ENCODE assay signal across 7 cellular contexts in genomic region chr9:127578952-127579853, GRCh38. TPM values are rescaled to one million over a fixed set of nuclear protein-coding genes. Genes with fewer than 3 reads are reported as not detected.
DNase-seq lines count a peak whose midpoint lies in the region; ATAC-seq and TF ChIP-seq lines count a peak whose summit lies in the region.

No MANE protein-coding gene starts in this region.

- H3K27ac ChIP-seq in GM23338 (ENCODE audit: low read depth), result peak overlapping the region; percentile 69; the same call in 1 of the 2 replicates
- peak overlapping the region; percentile 88 for H3K27ac ChIP-seq in cingulate gyrus (ENCODE audit: low read depth, low read length)
- H3K27ac ChIP-seq in left lung, result peak overlapping the region; percentile 86 to 93

- H4K20me1 ChIP-seq in GM23338 (replicated peaks; ENCODE audit: insufficient read depth), result no peaks in the 10 kb centered on the region

- ATAC-seq in GM23338, result peak; percentile 84
- ATAC-seq in left lung, result peak; percentile 90

- H3K27ac Mint-ChIP-seq in GM23338, result peak overlapping the region; percentile 76; the same call in 1 of the 2 replicates

- H3K4me3 Mint-ChIP-seq in GM23338, result no peak overlapping the region

- no peaks in the 10 kb centered on the region for H3K79me2 ChIP-seq in GM23338 (replicated peaks; ENCODE audit: insufficient read depth)

- no peaks in the 10 kb centered on the region for H3K9me3 Mint-ChIP-seq in GM23338

- no peaks in the 10 kb centered on the region for H3K36me3 ChIP-seq in GM23338 (ENCODE audit: insufficient read depth)
- H3K36me3 ChIP-seq in left lung, result no peaks in the 10 kb centered on the region

- no peaks in the 10 kb centered on the region for H3K9me3 ChIP-seq in left lung

- H3K9me2 ChIP-seq in GM23338 (ENCODE audit: insufficient read depth), result no peaks in the 10 kb centered on the region

- H2AFZ ChIP-seq in GM23338, result peak overlapping the region; percentile 93

- no peaks in the 10 kb centered on the region for H3K27me3 ChIP-seq in GM23338 (ENCODE audit: insufficient read depth)
- H3K27me3 ChIP-seq in left lung, result no peaks in the 10 kb centered on the region

- H3K4me2 ChIP-seq in GM23338, result peak overlapping the region; percentile 60

- H3K4me1 ChIP-seq in GM23338 (ENCODE audit: insufficient read depth) (peaks cover 12% of the 10 kb centered on the region), left lung (peaks cover 27 to 83% of the 10 kb centered on the region in 2 donors)

- DNase-seq in GM23338 (ENCODE audit: low spot score), result peak; percentile 62
- peak; percentile 93 for DNase-seq in NCI-H345 (lab: John Stamatoyannopoulos, UW)
- peak; percentile 64 for DNase-seq in activated CD4-positive, alpha-beta T cell treated with anti-CD3 and anti-CD28 coated beads, Interleukin-2, amount 50 U/mL, for 1 hour
- DNase-seq in left lung, result peak; percentile 94 to 95
- DNase-seq in stimulated activated CD4-positive, alpha-beta T cell treated with anti-CD3 and anti-CD28 coated beads, Interleukin-1b, Interleukin-23, amount 100 ng/mL, for 24 hours (ENCODE audit: low read depth in 4 of 4, low spot score in 1 of 4), result peak; percentile 32 to 64 (median 49)
- no peak for DNase-seq in NCI-H1930 (lab: John Stamatoyannopoulos, UW)

- H3K36me3 Mint-ChIP-seq in GM23338 (ENCODE audit: low read depth), result no peaks in the 10 kb centered on the region

- H3K4me3 ChIP-seq in GM23338 (no peak overlapping the region), left lung (peak overlapping the region; percentile 17 to 41)

- TF ChIP-seq CTCF in GM23338 (conservative IDR thresholded peaks at IDR 0.05; ENCODE audit: low read depth in 2 of 2) (peak; percentile 53 to 67), left lung (IDR thresholded peaks at IDR 0.05) (peak in 1 of 2 donors; percentile 29)

- no peaks in the 10 kb centered on the region for H3F3A ChIP-seq in GM23338 (replicated peaks; ENCODE audit: low read depth)

- H3K27me3 Mint-ChIP-seq in GM23338 (ENCODE audit: insufficient read depth, low read depth, poor library complexity), result peaks cover 2% of the 10 kb centered on the region

- H3K4me1 Mint-ChIP-seq in GM23338, result peaks cover 18% of the 10 kb centered on the region

- intact Hi-C loops in left lung (cut with DNase I), result loop anchor here in 1 of 2 donors (10.0 kb wide), 1 partner anchor 54 kb away; no protein-coding TSS in a partner anchor

TF ChIP-seq in GM23338, 12 proteins besides CTCF, POLR2A, EP300 and RAD21 (continues in another document):
- TF ChIP-seq NANOG (IDR thresholded peaks at IDR 0.05; ENCODE audit: borderline replicate concordance) (no peak), STAT1 (IDR thresholded peaks at IDR 0.05; ENCODE audit: unreplicated experiment) (no peak), ZNF331 (CRISPR knock-in tag; IDR thresholded peaks at IDR 0.05; ENCODE audit: low read depth) (no peak), POLR2AphosphoS5 (IDR thresholded peaks at IDR 0.05; ENCODE audit: low read depth) (no peak), ZNF114 (CRISPR knock-in tag; IDR thresholded peaks at IDR 0.05) (no peak), EZH2phosphoT487 (IDR thresholded peaks at IDR 0.05; ENCODE audit: unreplicated experiment) (no peak), EZH2 (IDR thresholded peaks at IDR 0.05; ENCODE audit: low read depth, unreplicated experiment) (no peak), REST (IDR thresholded peaks at IDR 0.05; ENCODE audit: unreplicated experiment) (no peak), CREB1 (CRISPR knock-in tag; IDR thresholded peaks at IDR 0.05; ENCODE audit: low read depth) (no peak), JUNB (IDR thresholded peaks at IDR 0.05; ENCODE audit: unreplicated experiment) (no peak)
- TF ChIP-seq, protein P1, sequence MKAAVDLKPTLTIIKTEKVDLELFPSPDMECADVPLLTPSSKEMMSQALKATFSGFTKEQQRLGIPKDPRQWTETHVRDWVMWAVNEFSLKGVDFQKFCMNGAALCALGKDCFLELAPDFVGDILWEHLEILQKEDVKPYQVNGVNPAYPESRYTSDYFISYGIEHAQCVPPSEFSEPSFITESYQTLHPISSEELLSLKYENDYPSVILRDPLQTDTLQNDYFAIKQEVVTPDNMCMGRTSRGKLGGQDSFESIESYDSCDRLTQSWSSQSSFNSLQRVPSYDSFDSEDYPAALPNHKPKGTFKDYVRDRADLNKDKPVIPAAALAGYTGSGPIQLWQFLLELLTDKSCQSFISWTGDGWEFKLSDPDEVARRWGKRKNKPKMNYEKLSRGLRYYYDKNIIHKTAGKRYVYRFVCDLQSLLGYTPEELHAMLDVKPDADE (IDR thresholded peaks at IDR 0.05), result no peak

RNA-seq across cellular contexts. Expression of gene STXBP1, which starts 32.9 kb away (rescaled TPM):
- total RNA-seq in GM23338 (2014; rRNA removed; shearing (Covaris generic)), result 48.6 and 76.4 TPM in 2 replicates
- polyA plus RNA-seq in GM23338 (2016; fragmentation: Nextera tagmentation; extraction: Ambion mirVana), result 45.8 and 50.4 TPM in 2 replicates
- total RNA-seq in left lung, result 10 to 100 TPM; 63.0 to 76.7 TPM

Comparison
In these comparisons a context has a peak if more than half of its experiments do, and no peak if none do; other contexts are left out.
1. DNase-seq: peak in GM23338 (single experiment), NCI-H345 (single experiment), activated CD4-positive, alpha-beta T cell treated with anti-CD3 and anti-CD28 coated beads, Interleukin-2, amount 50 U/mL, for 1 hour (single experiment), left lung (2 of 2) and stimulated activated CD4-positive, alpha-beta T cell treated with anti-CD3 and anti-CD28 coated beads, Interleukin-1b, Interleukin-23, amount 100 ng/mL, for 24 hours (4 of 4); none in NCI-H1930 (0 of 2).
2. Peak in every context shown above with its lines, with median percentiles within 50 percentile points of each other: H3K27ac ChIP-seq.